Comparison of ENCODE assay signal across 8 cellular contexts in the genomic region with DNA sequence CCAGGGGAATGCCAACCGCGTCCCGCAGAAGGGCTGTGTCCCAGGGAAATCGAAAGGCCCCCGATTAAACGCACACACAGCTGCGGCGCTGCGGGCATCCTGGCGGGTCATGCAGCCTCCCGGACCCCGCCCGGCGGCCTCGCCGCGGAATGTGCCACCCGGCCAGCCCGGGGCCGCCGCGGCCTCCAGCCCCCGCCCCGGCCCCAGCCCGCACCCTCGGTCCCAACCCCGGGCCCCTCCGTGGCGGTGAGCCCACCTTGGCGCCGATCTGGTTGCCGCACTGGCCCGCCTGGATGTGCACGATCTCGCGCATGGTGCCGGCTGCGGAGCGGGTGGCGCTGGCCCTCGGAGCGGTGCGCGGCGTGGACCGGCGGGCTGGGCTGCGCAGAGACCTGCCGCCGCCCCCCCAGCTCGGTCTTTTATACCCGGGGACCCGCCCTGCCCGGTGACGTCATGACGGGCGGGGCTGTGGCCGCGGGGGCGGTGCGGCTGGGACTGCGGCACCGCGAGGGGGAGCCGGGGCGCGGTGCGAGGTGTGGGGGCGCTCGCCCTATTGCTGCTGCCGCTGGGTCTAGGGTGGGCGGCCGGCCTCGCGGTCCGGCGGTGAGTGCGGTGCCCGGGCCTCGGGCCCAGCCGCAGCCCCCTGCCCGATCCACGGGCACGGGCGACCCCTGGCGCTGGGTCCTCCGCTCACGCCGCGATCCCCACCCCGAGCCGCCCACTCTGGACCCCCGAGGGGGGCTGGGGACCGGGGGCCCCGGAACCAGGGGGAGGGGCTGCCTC. TPM values are rescaled to one million over a fixed set of nuclear protein-coding genes. Genes with fewer than 3 reads are reported as not detected.
DNase-seq lines count a peak whose midpoint lies in the region; ATAC-seq and TF ChIP-seq lines count a peak whose summit lies in the region.

A gene (minus strand): TSS at position 394 of the 783 bp plus-strand sequence. CDS start 81 bp downstream, at position 313.

- H3K27me3 ChIP-seq in kidney epithelial cell (ENCODE audit: control insufficient read depth, insufficient read depth, low read length): no peaks in the 10 kb centered on the region

- peak; percentile 84 for DNase-seq in NCI-H1436 (lab: John Stamatoyannopoulos, UW)
- no peak for DNase-seq in NCI-H1436 treated with DMSO at 0.1 percent for 48 hours (lab: John Stamatoyannopoulos, UW)
- peak; percentile 72 to 84 for DNase-seq in NCI-H1930 (lab: John Stamatoyannopoulos, UW)
- DNase-seq in cerebellar cortex (ENCODE audit: low spot score): peak; percentile 80
- no peak for DNase-seq in kidney epithelial cell (ENCODE audit: low read depth)
- peak; percentile 45 to 72 for DNase-seq in stimulated activated CD4-positive, alpha-beta T cell treated with anti-CD3 and anti-CD28 coated beads, Interleukin-15, amount 100 ng/mL, for 48 hours (ENCODE audit: low read depth in 2 of 2)

- ATAC-seq in HG02678 (IDR thresholded peaks at IDR 0.05; ENCODE audit: unreplicated experiment): peak; percentile 83
- ATAC-seq in activated CD4-positive, CD25-positive, alpha-beta regulatory T cell treated with anti-CD3 and anti-CD28 coated beads, Interleukin-2, amount 50 U/mL, for 24 hours: peak; percentile 74 to 78

- H3K36me3 ChIP-seq in kidney epithelial cell (ENCODE audit: control insufficient read depth, insufficient read depth, low read length): peaks cover 2% of the 10 kb centered on the region

- TF ChIP-seq CTCF in kidney epithelial cell (IDR thresholded peaks at IDR 0.05; ENCODE audit: insufficient read depth, low read length, poor library complexity, severe bottlenecking): no peak

- peak within 1 kb of the TSS; percentile 57 for H3K4me3 ChIP-seq in kidney epithelial cell (ENCODE audit: low read depth, low read length)

RNA-seq across cellular contexts. Expression of the gene that starts here (rescaled TPM):
- total RNA-seq in kidney epithelial cell: 139 and 141 TPM in 2 replicates

Comparison
In these comparisons a context has a peak if more than half of its experiments do, and no peak if none do; other contexts are left out.
1. DNase-seq: peak in NCI-H1436 (single experiment), NCI-H1930 (2 of 2), cerebellar cortex (single experiment) and stimulated activated CD4-positive, alpha-beta T cell treated with anti-CD3 and anti-CD28 coated beads, Interleukin-15, amount 100 ng/mL, for 48 hours (2 of 2); none in NCI-H1436 treated with DMSO at 0.1 percent for 48 hours (single experiment) and kidney epithelial cell (single experiment).